8 cellular contexts compared by ENCODE assay signal in genomic region chr4:7335363-7336066, GRCh38.
DNase-seq lines count a peak whose midpoint lies in the region; ATAC-seq and TF ChIP-seq lines count a peak whose summit lies in the region.

No MANE protein-coding gene starts in this region.

- H3K36me3 ChIP-seq in KMS-11 (ENCODE audit: insufficient read depth) = no peaks in the 10 kb centered on the region
- H3K36me3 ChIP-seq in WERI-Rb-1 = peaks cover 17% of the 10 kb centered on the region
- no peaks in the 10 kb centered on the region for H3K36me3 ChIP-seq in colonic mucosa
- no peaks in the 10 kb centered on the region for H3K36me3 ChIP-seq in lower lobe of right lung

- no peaks in the 10 kb centered on the region for H3K79me2 ChIP-seq in KMS-11 (ENCODE audit: insufficient read depth, low read depth)

- H3K9me3 ChIP-seq in WERI-Rb-1 (ENCODE audit: severe bottlenecking) (no peaks in the 10 kb centered on the region), colonic mucosa (no peaks in the 10 kb centered on the region), lower lobe of right lung (no peaks in the 10 kb centered on the region)

- DNase-seq in NCI-H1417 (lab: John Stamatoyannopoulos, UW) (peak; percentile 21 to 57 (median 50)), NCI-H1417 treated with DMSO at 0.1 percent for 48 hours (lab: John Stamatoyannopoulos, UW) (no peak), WERI-Rb-1 (peak; percentile 91), colonic mucosa (peak; percentile 55), lower lobe of right lung (peak; percentile 89), SK-N-DZ (ENCODE audit: low spot score) (no peak)
- peak; percentile 13 for DNase-seq in stimulated activated naive CD4-positive, alpha-beta T cell treated with Interleukin-2 at 50 U/mL for 16 hours (lab: John Stamatoyannopoulos, UW)

- H3K27me3 ChIP-seq in KMS-11 (ENCODE audit: insufficient read depth, low read depth) (no peaks in the 10 kb centered on the region), WERI-Rb-1 (ENCODE audit: insufficient read depth, low read depth, severe bottlenecking) (no peaks in the 10 kb centered on the region), colonic mucosa (no peaks in the 10 kb centered on the region), lower lobe of right lung (ENCODE audit: low read depth) (no peaks in the 10 kb centered on the region)

- H3K27ac ChIP-seq in KMS-11 (no peak overlapping the region), WERI-Rb-1 (peak overlapping the region; percentile 71), colonic mucosa (no peak overlapping the region), lower lobe of right lung (no peak overlapping the region)

- intact Hi-C loops in colonic mucosa (cut with DNase I) (no loop called here), lower lobe of right lung (cut with DNase I) (no loop called here)

- H3K4me1 ChIP-seq in KMS-11 (ENCODE audit: low read depth, poor library complexity, severe bottlenecking) (no peaks in the 10 kb centered on the region), colonic mucosa (no peaks in the 10 kb centered on the region), lower lobe of right lung (peaks cover 5% of the 10 kb centered on the region)

- 0 out of 2 replicates have a peak, but pooled peaks have one; percentile 15 for TF ChIP-seq CTCF in KMS-11 (conservative IDR thresholded peaks at IDR 0.05; ENCODE audit: low read depth, low read length)
- TF ChIP-seq CTCF in WERI-Rb-1 (IDR thresholded peaks at IDR 0.05; ENCODE audit: low read depth, low read length) = peak; percentile 99
- peak; percentile 23 for TF ChIP-seq CTCF in colonic mucosa (IDR thresholded peaks at IDR 0.05)
- TF ChIP-seq CTCF in lower lobe of right lung (IDR thresholded peaks at IDR 0.05) = peak; percentile 68

- H2AFZ ChIP-seq in KMS-11 (ENCODE audit: low read depth) = no peak overlapping the region

- ATAC-seq in lower lobe of right lung = peak; percentile 91

- H4K20me1 ChIP-seq in KMS-11 (ENCODE audit: insufficient read depth) = no peaks in the 10 kb centered on the region

- H3K9ac ChIP-seq in KMS-11 (no peak overlapping the region), colonic mucosa (ENCODE audit: low read depth in 2 of 2, low read length in 2 of 2) (no peak overlapping the region)

- H3K4me3 ChIP-seq in KMS-11 (IDR thresholded peaks at IDR 0.05; ENCODE audit: insufficient read depth, low read depth, low read length) = no peak overlapping the region
- no peak overlapping the region for H3K4me3 ChIP-seq in WERI-Rb-1 (ENCODE audit: low read depth, low read length)
- H3K4me3 ChIP-seq in colonic mucosa = no peak overlapping the region
- no peak overlapping the region for H3K4me3 ChIP-seq in lower lobe of right lung

- no peak overlapping the region for H3K4me2 ChIP-seq in KMS-11

Comparison
In these comparisons a context has a peak if more than half of its experiments do, and no peak if none do; other contexts are left out.
1. DNase-seq: peak in NCI-H1417 (3 of 3), WERI-Rb-1 (single experiment), colonic mucosa (single experiment), lower lobe of right lung (single experiment) and stimulated activated naive CD4-positive, alpha-beta T cell treated with Interleukin-2 at 50 U/mL for 16 hours (single experiment); none in NCI-H1417 treated with DMSO at 0.1 percent for 48 hours (single experiment) and SK-N-DZ (single experiment).
2. CTCF ChIP-seq: peak in every context shown above with its lines; median percentile 99 in WERI-Rb-1; 68 in lower lobe of right lung; 23 in colonic mucosa; 15 in KMS-11.